1 cellular context compared by ENCODE assay signal in the genomic region with DNA sequence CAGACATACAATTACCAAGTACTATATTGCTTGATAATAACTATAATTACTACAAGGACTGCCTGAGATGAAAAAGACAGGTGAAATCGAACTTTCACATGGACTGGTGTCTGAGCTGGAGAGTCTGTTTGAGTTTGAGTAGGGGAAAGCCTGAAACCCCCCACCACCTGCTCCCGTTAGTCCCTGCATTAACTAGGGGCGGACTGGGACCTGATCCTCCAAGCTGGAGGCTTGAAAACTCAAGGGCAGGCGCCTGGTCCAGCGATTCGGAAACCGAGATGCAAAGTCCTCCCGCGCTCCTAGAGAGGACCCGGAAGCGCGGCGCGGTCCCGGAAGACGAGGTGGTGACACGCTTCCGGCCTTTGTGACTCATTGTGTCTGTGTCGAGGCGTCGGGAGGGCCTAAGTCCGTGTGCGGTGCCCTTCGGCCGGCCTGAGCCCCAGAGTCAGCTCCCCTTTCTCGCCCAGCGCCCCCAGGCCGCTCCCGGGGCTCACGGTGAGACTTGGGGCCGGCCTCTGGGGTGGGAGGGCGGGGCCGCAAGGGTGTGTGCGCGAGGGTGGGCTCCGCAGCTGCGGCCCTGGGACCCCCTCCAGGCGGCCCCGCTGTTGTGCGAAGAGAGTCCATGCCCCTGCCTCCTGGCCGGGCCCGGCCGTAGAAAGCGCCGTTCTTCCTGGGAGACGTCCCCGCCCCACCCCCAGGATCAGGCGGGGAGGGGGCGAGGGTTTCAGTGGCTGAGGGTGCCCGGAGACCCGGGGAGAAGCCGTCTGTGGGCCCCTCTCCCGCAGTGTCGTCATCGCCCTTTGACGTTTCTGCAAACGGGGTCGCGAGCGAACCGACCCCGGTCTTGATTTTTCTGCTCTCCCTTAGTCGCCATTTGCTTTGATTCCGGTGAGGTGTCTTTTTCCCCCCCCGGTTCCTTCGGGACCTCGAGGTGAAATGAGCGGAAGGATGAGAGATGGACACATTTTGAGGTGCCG.
TF ChIP-seq lines count a peak whose summit lies in the region.

ZKSCAN1 (plus strand) TSS at position 365 of the 977 bp plus-strand sequence. CDS start 7,911 bp downstream, outside the sequence.

TF ChIP-seq in HepG2, 621 proteins besides CTCF, POLR2A, EP300 and RAD21 (continued from another document and continues in another):
- TF ChIP-seq NFAT5 (CRISPR knock-in tag; IDR thresholded peaks at IDR 0.05) (0 out of 2 replicates have a peak, but pooled peaks have one; percentile 40), ZFP36L1 (CRISPR knock-in tag; IDR thresholded peaks at IDR 0.05) (no peak), ZEB1 (IDR thresholded peaks at IDR 0.05; ENCODE audit: insufficient replicate concordance, low read depth) (no peak), SIN3B (IDR thresholded peaks at IDR 0.05; ENCODE audit: low read length) (peak; percentile 57; the same call in 1 of the 2 replicates), ZNF615 (CRISPR knock-in tag; IDR thresholded peaks at IDR 0.05; ENCODE audit: borderline replicate concordance) (no peak), ZNF629 (CRISPR knock-in tag; conservative IDR thresholded peaks at IDR 0.05) (no peak), POGK (CRISPR knock-in tag; conservative IDR thresholded peaks at IDR 0.05) (no peak), DNMT1 (CRISPR knock-in tag; IDR thresholded peaks at IDR 0.05) (no peak), ZNF205 (CRISPR knock-in tag; IDR thresholded peaks at IDR 0.05) (no peak; the same call in 1 of the 2 replicates), ZNF792 (CRISPR knock-in tag; IDR thresholded peaks at IDR 0.05) (peak; percentile 81), ZGPAT (CRISPR knock-in tag; IDR thresholded peaks at IDR 0.05) (peak; percentile 63; the same call in 1 of the 2 replicates), ZNF430 (CRISPR knock-in tag; IDR thresholded peaks at IDR 0.05) (no peak), ZBTB37 (CRISPR knock-in tag; IDR thresholded peaks at IDR 0.05) (no peak), DNMT3B (CRISPR knock-in tag; conservative IDR thresholded peaks at IDR 0.05) (no peak), ZNF580 (CRISPR knock-in tag; IDR thresholded peaks at IDR 0.05; ENCODE audit: borderline replicate concordance, low read depth) (0 out of 2 replicates have a peak, but pooled peaks have one; percentile 18), AKAP8 (CRISPR knock-in tag; IDR thresholded peaks at IDR 0.05) (no peak), ZNF569 (CRISPR knock-in tag; IDR thresholded peaks at IDR 0.05; ENCODE audit: borderline replicate concordance) (no peak), SPEN (CRISPR knock-in tag; IDR thresholded peaks at IDR 0.05; ENCODE audit: low read depth) (peak; percentile 85), ZNF552 (CRISPR knock-in tag; IDR thresholded peaks at IDR 0.05; ENCODE audit: borderline replicate concordance) (no peak), HMGA1 (CRISPR knock-in tag; conservative IDR thresholded peaks at IDR 0.05) (no peak), MTERF4 (CRISPR knock-in tag; IDR thresholded peaks at IDR 0.05) (no peak), FOXA3 (CRISPR knock-in tag; IDR thresholded peaks at IDR 0.05) (peak; percentile 53), ZNF180 (CRISPR knock-in tag; IDR thresholded peaks at IDR 0.05; ENCODE audit: borderline replicate concordance, low read depth) (no peak), ZNF12 (CRISPR knock-in tag; IDR thresholded peaks at IDR 0.05) (no peak), ZNF362 (CRISPR knock-in tag; IDR thresholded peaks at IDR 0.05; ENCODE audit: borderline replicate concordance) (no peak; the same call in 1 of the 2 replicates), MYPOP (CRISPR knock-in tag; IDR thresholded peaks at IDR 0.05) (no peak), ADNP (CRISPR knock-in tag; IDR thresholded peaks at IDR 0.05) (no peak), RNF2 (conservative IDR thresholded peaks at IDR 0.05; ENCODE audit: low read depth) (no peak), REL (CRISPR knock-in tag; conservative IDR thresholded peaks at IDR 0.05) (no peak)
- TF ChIP-seq, protein P1, sequence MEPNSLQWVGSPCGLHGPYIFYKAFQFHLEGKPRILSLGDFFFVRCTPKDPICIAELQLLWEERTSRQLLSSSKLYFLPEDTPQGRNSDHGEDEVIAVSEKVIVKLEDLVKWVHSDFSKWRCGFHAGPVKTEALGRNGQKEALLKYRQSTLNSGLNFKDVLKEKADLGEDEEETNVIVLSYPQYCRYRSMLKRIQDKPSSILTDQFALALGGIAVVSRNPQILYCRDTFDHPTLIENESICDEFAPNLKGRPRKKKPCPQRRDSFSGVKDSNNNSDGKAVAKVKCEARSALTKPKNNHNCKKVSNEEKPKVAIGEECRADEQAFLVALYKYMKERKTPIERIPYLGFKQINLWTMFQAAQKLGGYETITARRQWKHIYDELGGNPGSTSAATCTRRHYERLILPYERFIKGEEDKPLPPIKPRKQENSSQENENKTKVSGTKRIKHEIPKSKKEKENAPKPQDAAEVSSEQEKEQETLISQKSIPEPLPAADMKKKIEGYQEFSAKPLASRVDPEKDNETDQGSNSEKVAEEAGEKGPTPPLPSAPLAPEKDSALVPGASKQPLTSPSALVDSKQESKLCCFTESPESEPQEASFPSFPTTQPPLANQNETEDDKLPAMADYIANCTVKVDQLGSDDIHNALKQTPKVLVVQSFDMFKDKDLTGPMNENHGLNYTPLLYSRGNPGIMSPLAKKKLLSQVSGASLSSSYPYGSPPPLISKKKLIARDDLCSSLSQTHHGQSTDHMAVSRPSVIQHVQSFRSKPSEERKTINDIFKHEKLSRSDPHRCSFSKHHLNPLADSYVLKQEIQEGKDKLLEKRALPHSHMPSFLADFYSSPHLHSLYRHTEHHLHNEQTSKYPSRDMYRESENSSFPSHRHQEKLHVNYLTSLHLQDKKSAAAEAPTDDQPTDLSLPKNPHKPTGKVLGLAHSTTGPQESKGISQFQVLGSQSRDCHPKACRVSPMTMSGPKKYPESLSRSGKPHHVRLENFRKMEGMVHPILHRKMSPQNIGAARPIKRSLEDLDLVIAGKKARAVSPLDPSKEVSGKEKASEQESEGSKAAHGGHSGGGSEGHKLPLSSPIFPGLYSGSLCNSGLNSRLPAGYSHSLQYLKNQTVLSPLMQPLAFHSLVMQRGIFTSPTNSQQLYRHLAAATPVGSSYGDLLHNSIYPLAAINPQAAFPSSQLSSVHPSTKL (CRISPR knock-in tag; IDR thresholded peaks at IDR 0.05), result peak; percentile 21; the same call in 1 of the 2 replicates
